In the genomic region with DNA sequence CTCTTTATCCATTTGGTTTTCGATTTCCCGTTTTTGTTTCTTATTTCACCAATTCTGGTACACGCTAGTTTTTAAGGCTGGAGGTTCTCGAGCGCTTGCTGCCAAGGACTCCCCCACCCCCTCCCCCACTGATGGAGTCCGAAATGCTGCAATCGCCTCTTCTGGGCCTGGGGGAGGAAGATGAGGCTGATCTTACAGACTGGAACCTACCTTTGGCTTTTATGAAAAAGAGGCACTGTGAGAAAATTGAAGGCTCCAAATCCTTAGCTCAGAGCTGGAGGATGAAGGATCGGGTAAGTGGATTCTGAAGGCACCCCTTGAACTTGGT, we compare ENCODE assay signal across 8 cellular contexts. TPM values are rescaled to one million over a fixed set of nuclear protein-coding genes. Genes with fewer than 3 reads are reported as not detected.
DNase-seq lines count a peak whose midpoint lies in the region; ATAC-seq and TF ChIP-seq lines count a peak whose summit lies in the region.

No MANE protein-coding gene starts in this region.

- H3K9me3 ChIP-seq in thymus (ENCODE audit: control insufficient read depth): no peaks in the 10 kb centered on the region

- H3K4me3 Mint-ChIP-seq in activated CD8-positive, alpha-beta memory T cell treated with anti-CD3 and anti-CD28 coated beads, Interleukin-2, amount 10 ng/mL, durations not matched to agents 7 days and 5 days: peak overlapping the region; percentile 98
- H3K4me3 Mint-ChIP-seq in activated T-helper 2 cell treated with anti-CD3 and anti-CD28 coated beads, Interferon-gamma antibody, Interleukin-2, Interleukin-4, amounts not matched to agents 10 μg/mL and 5 μg/mL and 100 μg/mL, durations not matched to agents 14 hours and 24 hours and 36 hours (ENCODE audit: low read depth): peak overlapping the region; percentile 93

- H3K27me3 ChIP-seq in kidney epithelial cell (ENCODE audit: control insufficient read depth, insufficient read depth, low read length) (no peaks in the 10 kb centered on the region), thymus (ENCODE audit: control insufficient read depth, insufficient read depth) (no peaks in the 10 kb centered on the region)

- H3K27ac ChIP-seq in thymus (ENCODE audit: low read depth): no peak overlapping the region
- H3K27ac ChIP-seq in substantia nigra (ENCODE audit: low read depth, low read length, poor library complexity, severe bottlenecking): no peak overlapping the region

- no peak for DNase-seq in activated CD8-positive, alpha-beta memory T cell treated with anti-CD3 and anti-CD28 coated beads, Interleukin-2, amount 10 ng/mL, durations not matched to agents 7 days and 5 days
- no peak for DNase-seq in activated CD8-positive, alpha-beta memory T cell treated with anti-CD3 and anti-CD28 coated beads, Interleukin-2, amount 50 U/mL, for 48 hours
- no peak for DNase-seq in activated T-helper 2 cell treated with anti-CD3 and anti-CD28 coated beads, Interferon-gamma antibody, Interleukin-2, Interleukin-4, amounts not matched to agents 10 μg/mL and 5 μg/mL and 100 μg/mL, durations not matched to agents 14 hours and 24 hours and 36 hours (ENCODE audit: low spot score)
- DNase-seq in kidney epithelial cell (ENCODE audit: low read depth) (no peak), substantia nigra (lab: John Stamatoyannopoulos, UW) (no peak), NOMO-1 treated with DMSO at 0.1 percent for 48 hours (lab: John Stamatoyannopoulos, UW; ENCODE audit: unreplicated experiment) (no peak), OCI-M2 (lab: John Stamatoyannopoulos, UW; ENCODE audit: unreplicated experiment) (no peak)

- H3K36me3 ChIP-seq in kidney epithelial cell (ENCODE audit: control insufficient read depth, insufficient read depth, low read length) (no peaks in the 10 kb centered on the region), thymus (ENCODE audit: control insufficient read depth, insufficient read depth) (no peaks in the 10 kb centered on the region)

- H3K36me3 Mint-ChIP-seq in activated CD8-positive, alpha-beta memory T cell treated with anti-CD3 and anti-CD28 coated beads, Interleukin-2, amount 10 ng/mL, durations not matched to agents 7 days and 5 days: peaks cover 6% of the 10 kb centered on the region
- H3K36me3 Mint-ChIP-seq in activated T-helper 2 cell treated with anti-CD3 and anti-CD28 coated beads, Interferon-gamma antibody, Interleukin-2, Interleukin-4, amounts not matched to agents 10 μg/mL and 5 μg/mL and 100 μg/mL, durations not matched to agents 14 hours and 24 hours and 36 hours (ENCODE audit: low read depth): peaks cover 7% of the 10 kb centered on the region

- peaks cover 36% of the 10 kb centered on the region for H3K4me1 Mint-ChIP-seq in activated CD8-positive, alpha-beta memory T cell treated with anti-CD3 and anti-CD28 coated beads, Interleukin-2, amount 10 ng/mL, durations not matched to agents 7 days and 5 days
- peaks cover 25% of the 10 kb centered on the region for H3K4me1 Mint-ChIP-seq in activated T-helper 2 cell treated with anti-CD3 and anti-CD28 coated beads, Interferon-gamma antibody, Interleukin-2, Interleukin-4, amounts not matched to agents 10 μg/mL and 5 μg/mL and 100 μg/mL, durations not matched to agents 14 hours and 24 hours and 36 hours (ENCODE audit: low read depth)

- peaks cover 9% of the 10 kb centered on the region for H3K27me3 Mint-ChIP-seq in activated CD8-positive, alpha-beta memory T cell treated with anti-CD3 and anti-CD28 coated beads, Interleukin-2, amount 10 ng/mL, durations not matched to agents 7 days and 5 days
- H3K27me3 Mint-ChIP-seq in activated T-helper 2 cell treated with anti-CD3 and anti-CD28 coated beads, Interferon-gamma antibody, Interleukin-2, Interleukin-4, amounts not matched to agents 10 μg/mL and 5 μg/mL and 100 μg/mL, durations not matched to agents 14 hours and 24 hours and 36 hours (ENCODE audit: low read depth): no peaks in the 10 kb centered on the region

- H3K9me3 Mint-ChIP-seq in activated CD8-positive, alpha-beta memory T cell treated with anti-CD3 and anti-CD28 coated beads, Interleukin-2, amount 10 ng/mL, durations not matched to agents 7 days and 5 days (ENCODE audit: low read depth): no peaks in the 10 kb centered on the region
- H3K9me3 Mint-ChIP-seq in activated T-helper 2 cell treated with anti-CD3 and anti-CD28 coated beads, Interferon-gamma antibody, Interleukin-2, Interleukin-4, amounts not matched to agents 10 μg/mL and 5 μg/mL and 100 μg/mL, durations not matched to agents 14 hours and 24 hours and 36 hours: no peaks in the 10 kb centered on the region

- intact Hi-C loops in activated T-helper 2 cell treated with anti-CD3 and anti-CD28 coated beads, Interferon-gamma antibody, Interleukin-2, Interleukin-4, amounts not matched to agents 10 μg/mL and 5 μg/mL and 100 μg/mL, durations not matched to agents 14 hours and 24 hours and 36 hours (cut with micrococcal nuclease): loop anchor here (10.0 kb wide), 1 partner anchor 131 kb away; the partner anchor contains the start of gene ENDOV

- H3K4me1 ChIP-seq in thymus (ENCODE audit: control insufficient read depth, insufficient read depth, low read length): peaks cover 6% of the 10 kb centered on the region

- H3K4me3 ChIP-seq in kidney epithelial cell (ENCODE audit: low read depth, low read length) (peak overlapping the region; percentile 89), thymus (ENCODE audit: low read length) (peak overlapping the region; percentile 66)

- CTCF ChIA-PET in activated CD8-positive, alpha-beta memory T cell treated with anti-CD3 and anti-CD28 coated beads, Interleukin-2, amount 10 ng/mL, durations not matched to agents 7 days and 5 days (lab: Charles Lee): interaction anchor here (1.4 to 2.4 kb wide), 4 partner anchors 25 to 355 kb away, joined by 4 to 10 read pairs (median 6); no protein-coding TSS in a partner anchor

- H3K27ac Mint-ChIP-seq in activated CD8-positive, alpha-beta memory T cell treated with anti-CD3 and anti-CD28 coated beads, Interleukin-2, amount 10 ng/mL, durations not matched to agents 7 days and 5 days: peak overlapping the region; percentile 96
- H3K27ac Mint-ChIP-seq in activated T-helper 2 cell treated with anti-CD3 and anti-CD28 coated beads, Interferon-gamma antibody, Interleukin-2, Interleukin-4, amounts not matched to agents 10 μg/mL and 5 μg/mL and 100 μg/mL, durations not matched to agents 14 hours and 24 hours and 36 hours: peak overlapping the region; percentile 94

- WGBS in thymus: 14% methylated on average over 8 of the region's 8 CpGs

- no peak for TF ChIP-seq CTCF in kidney epithelial cell (IDR thresholded peaks at IDR 0.05; ENCODE audit: insufficient read depth, low read length, poor library complexity, severe bottlenecking)

- ATAC-seq in activated CD8-positive, alpha-beta memory T cell treated with anti-CD3 and anti-CD28 coated beads, Interleukin-2, amount 10 ng/mL, durations not matched to agents 7 days and 5 days: no peak

RNA-seq across cellular contexts. Expression of gene RPTOR, which starts 0.8 kb away (rescaled TPM):
- 10 to 100 TPM; 60.4 to 87.0 TPM for total RNA-seq in activated CD8-positive, alpha-beta memory T cell treated with anti-CD3 and anti-CD28 coated beads, Interleukin-2, amount 10 ng/mL, durations not matched to agents 7 days and 5 days
- 59.9 and 62.4 TPM in 2 replicates for total RNA-seq in activated T-helper 2 cell treated with anti-CD3 and anti-CD28 coated beads, Interferon-gamma antibody, Interleukin-2, Interleukin-4, amounts not matched to agents 10 μg/mL and 5 μg/mL and 100 μg/mL, durations not matched to agents 14 hours and 24 hours and 36 hours
- total RNA-seq in kidney epithelial cell: 22.7 and 24.8 TPM in 2 replicates
- polyA plus RNA-seq in thymus: 8.1 TPM
